Comparison of ENCODE assay signal across 12 cellular contexts in the genomic region with DNA sequence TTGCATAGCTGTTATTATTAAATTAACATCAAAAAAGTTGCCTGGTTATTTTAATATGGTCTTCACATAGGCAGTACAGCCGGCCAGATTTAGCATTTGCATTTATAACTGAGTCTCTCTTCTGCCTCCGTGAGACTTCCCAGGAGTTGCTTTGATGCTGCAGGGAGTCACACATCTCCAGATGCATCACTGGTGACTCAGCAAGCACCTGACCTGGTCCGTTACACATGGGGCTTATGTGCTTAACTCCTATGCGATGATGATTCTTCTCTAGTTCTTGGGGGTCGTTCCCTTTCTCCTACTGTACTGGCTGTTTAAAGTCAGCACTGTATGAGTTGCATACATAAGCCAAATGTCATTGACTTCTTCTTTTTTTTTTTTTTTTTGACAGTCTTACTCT. TPM values are rescaled to one million over a fixed set of nuclear protein-coding genes. Genes with fewer than 3 reads are reported as not detected.
DNase-seq lines count a peak whose midpoint lies in the region; ATAC-seq and TF ChIP-seq lines count a peak whose summit lies in the region.
"Had no signal": no experiment of that assay in that cellular context is flagged by ENCODE, and none has a peak within 500 bp of the region (broad histone marks: within the 10 kb centered on the region; RNA-seq: fewer than 3 reads in every experiment).

No MANE protein-coding gene starts in this region.

- peak overlapping the region in 5 of 7 donors; percentile 13 to 62 (median 44) for H3K27ac Mint-ChIP-seq in CD14-positive monocyte
- H3K27ac Mint-ChIP-seq: mesothelial cell of epicardium had no signal

- no peaks in the 10 kb centered on the region for H3K9me3 Mint-ChIP-seq in CD14-positive monocyte
- H3K9me3 Mint-ChIP-seq: mesothelial cell of epicardium had no signal

- peaks cover 0 to 3% (median 2%) of the 10 kb centered on the region in 3 donors for H3K27me3 Mint-ChIP-seq in CD14-positive monocyte (ENCODE audit: low read depth in 3 of 3)

- H3K36me3 ChIP-seq in brain microvascular endothelial cell (replicated peaks) (no peaks in the 10 kb centered on the region), left lung (no peaks in the 10 kb centered on the region), ascending aorta (no peaks in the 10 kb centered on the region)

- peak; percentile 13 for ATAC-seq in left lung
- ATAC-seq in HG02678 (IDR thresholded peaks at IDR 0.05; ENCODE audit: unreplicated experiment) = no peak

- no peak overlapping the region for H3K4me3 Mint-ChIP-seq in CD14-positive monocyte
- H3K4me3 Mint-ChIP-seq: mesothelial cell of epicardium had no signal

- no peak for TF ChIP-seq CTCF in CD14-positive monocyte (IDR thresholded peaks at IDR 0.05)
- no peak for TF ChIP-seq CTCF in brain microvascular endothelial cell (IDR thresholded peaks at IDR 0.05; ENCODE audit: low read depth, low read length, missing control alignments)
- no peak for TF ChIP-seq CTCF in left lung (IDR thresholded peaks at IDR 0.05)
- no peak for TF ChIP-seq CTCF in ascending aorta (IDR thresholded peaks at IDR 0.05)

- H3K27ac ChIP-seq in brain microvascular endothelial cell = peak overlapping the region; percentile 18
- H3K27ac ChIP-seq in left lung = no peak overlapping the region
- no peak overlapping the region for H3K27ac ChIP-seq in ascending aorta
- H3K27ac ChIP-seq: skin epidermis had no signal

- H3K9me3 ChIP-seq in left lung (no peaks in the 10 kb centered on the region), ascending aorta (no peaks in the 10 kb centered on the region)

- intact Hi-C loops in CD14-positive monocyte (cut with micrococcal nuclease) = loop anchor here in 1 of 2 donors (5.0 to 10.0 kb wide), 2 partner anchors 36 to 622 kb away; no protein-coding TSS in a partner anchor
- intact Hi-C loops in left lung (cut with DNase I) = no loop called here
- intact Hi-C loops in ascending aorta (cut with DNase I) = loop anchor here (10.0 kb wide), 1 partner anchor 812 kb away; no protein-coding TSS in a partner anchor

- no peak overlapping the region for H3K4me3 ChIP-seq in brain microvascular endothelial cell (ENCODE audit: low read depth, low read length)
- no peak overlapping the region for H3K4me3 ChIP-seq in left lung
- no peak overlapping the region for H3K4me3 ChIP-seq in ascending aorta
- H3K4me3 ChIP-seq: skin epidermis had no signal

- no peaks in the 10 kb centered on the region for H3K36me3 Mint-ChIP-seq in CD14-positive monocyte
- H3K36me3 Mint-ChIP-seq: mesothelial cell of epicardium had no signal

- in situ Hi-C loops in brain microvascular endothelial cell (cut with HindIII; ENCODE audit: low pct_ligation_motif_present, low sequenced_read_pairs) = no loop called here

- peaks cover 35% of the 10 kb centered on the region for H3K4me1 Mint-ChIP-seq in CD14-positive monocyte

- peaks cover 0 to 14% of the 10 kb centered on the region in 2 donors for H3K4me1 ChIP-seq in left lung
- no peaks in the 10 kb centered on the region for H3K4me1 ChIP-seq in ascending aorta

- H3K27me3 ChIP-seq in brain microvascular endothelial cell (replicated peaks) = no peaks in the 10 kb centered on the region
- H3K27me3 ChIP-seq in left lung = no peaks in the 10 kb centered on the region
- no peaks in the 10 kb centered on the region for H3K27me3 ChIP-seq in ascending aorta

- DNase-seq in CD14-positive monocyte (ENCODE audit: low spot score) (peak; percentile 74), LHCN-M2 (ENCODE audit: low read depth) (peak; percentile 94), brain microvascular endothelial cell (peak; percentile 88), left lung (no peak), mucosa of gallbladder (ENCODE audit: low spot score) (no peak), NCI-H524 (lab: John Stamatoyannopoulos, UW) (no peak), ascending aorta (ENCODE audit: low spot score in 2 of 2) (no peak)
- DNase-seq: activated naive CD4-positive, alpha-beta T cell treated with anti-CD3 and anti-CD28 coated beads, Interleukin-2, amount 50 U/mL, for 16 hours; Karpas-422 had no signal

RNA-seq across cellular contexts. Expression of gene AKR1E2, which starts 13.1 kb away (rescaled TPM):
- under 1 TPM; 0.45 to 0.74 TPM for polyA plus RNA-seq in CD14-positive monocyte
- 0.19 TPM in 1 of 2 replicates, not detected in the other for total RNA-seq in LHCN-M2 (2014; rRNA removed)
- not detected for polyA plus RNA-seq in LHCN-M2 (2012)
- total RNA-seq in left lung = 10 to 100 TPM in 1 of 2 donors, 1 to 10 TPM in 1; 4.8 to 12.6 TPM
- total RNA-seq in mucosa of gallbladder = 15.2 TPM
- total RNA-seq in ascending aorta = 0.53 TPM

Comparison
In these comparisons a context has a peak if more than half of its experiments do, and no peak if none do; other contexts are left out.
1. DNase-seq: peak in CD14-positive monocyte (single experiment), LHCN-M2 (single experiment) and brain microvascular endothelial cell (single experiment); none in left lung (0 of 2), mucosa of gallbladder (single experiment), NCI-H524 (0 of 2) and ascending aorta (0 of 2).